18 cellular contexts compared by ENCODE assay signal in genomic region chr3:183524476-183524875, GRCh38. TPM values are rescaled to one million over a fixed set of nuclear protein-coding genes. Genes with fewer than 3 reads are reported as not detected.
DNase-seq lines count a peak whose midpoint lies in the region; ATAC-seq lines count a peak whose summit lies in the region.
"Had no signal": no experiment of that assay in that cellular context is flagged by ENCODE, and none has a peak within 500 bp of the region (broad histone marks: within the 10 kb centered on the region; RNA-seq: fewer than 3 reads in every experiment).

No MANE protein-coding gene starts in this region.

- H3K36me3 ChIP-seq in GM23248 (ENCODE audit: low read depth): no peaks in the 10 kb centered on the region

- H3K4me1 Mint-ChIP-seq in activated naive CD8-positive, alpha-beta T cell treated with anti-CD3 and anti-CD28 coated beads for 36 hours: peaks cover 37% of the 10 kb centered on the region
- peaks cover 42% of the 10 kb centered on the region for H3K4me1 Mint-ChIP-seq in memory B cell

- no peaks in the 10 kb centered on the region for H3K27me3 Mint-ChIP-seq in activated naive CD8-positive, alpha-beta T cell treated with anti-CD3 and anti-CD28 coated beads for 36 hours
- H3K27me3 Mint-ChIP-seq in memory B cell: no peaks in the 10 kb centered on the region

- H3K79me2 ChIP-seq in GM23248 (ENCODE audit: insufficient read depth): no peaks in the 10 kb centered on the region

- H3K27me3 ChIP-seq in GM23248 (replicated peaks; ENCODE audit: insufficient read depth): peaks cover 6% of the 10 kb centered on the region; the same call in 1 of the 2 replicates

- H3K27ac Mint-ChIP-seq in activated naive CD8-positive, alpha-beta T cell treated with anti-CD3 and anti-CD28 coated beads for 36 hours: peak overlapping the region; percentile 43
- H3K27ac Mint-ChIP-seq in memory B cell: peak overlapping the region; percentile 92

- H3K9ac ChIP-seq in GM23248: no peak overlapping the region

- no peaks in the 10 kb centered on the region for H4K20me1 ChIP-seq in GM23248 (ENCODE audit: insufficient read depth)

- ATAC-seq in memory B cell (ENCODE audit: low read depth) (no peak), HG03159 (IDR thresholded peaks at IDR 0.05; ENCODE audit: unreplicated experiment) (no peak)
- ATAC-seq: A549 had no signal

- H3K9me3 ChIP-seq in GM23248 (ENCODE audit: low read depth): no peaks in the 10 kb centered on the region
- H3K9me3 ChIP-seq: A549 had no signal

- in situ Hi-C loops in GM23248 (cut with MboI): no loop called here

- H3K4me2 ChIP-seq in GM23248 (ENCODE audit: unreplicated experiment): no peak overlapping the region
- H3K4me2 ChIP-seq: A549 had no signal

- H3K4me3 ChIP-seq in GM23248: no peak overlapping the region
- H3K4me3 ChIP-seq: A549 had no signal

- DNase-seq in activated effector memory CD4-positive, alpha-beta T cell treated with anti-CD3 and anti-CD28 coated beads, Interleukin-2, amount 50 U/mL, for 16 hours: peak; percentile 21
- DNase-seq in activated effector memory CD4-positive, alpha-beta T cell treated with Interleukin-2 at 50 U/mL for 16 hours: no peak
- DNase-seq in GM23248: peak; percentile 17
- no peak for DNase-seq in activated naive CD8-positive, alpha-beta T cell treated with anti-CD3 and anti-CD28 coated beads for 36 hours
- DNase-seq in memory B cell (ENCODE audit: low spot score in 2 of 2): no peak
- DNase-seq in NCI-H446 (lab: John Stamatoyannopoulos, UW): no peak
- no peak for DNase-seq in activated CD4-positive, alpha-beta T cell treated with anti-CD3 and anti-CD28 coated beads for 1 hour
- DNase-seq: C1 segment of cervical spinal cord, COR-L47, EL, NCI-H187 treated with DMSO at 0.1 percent for 48 hours, NCI-H345, NCI-H69, SHP77 treated with DMSO at 0.1 percent for 48 hours had no signal

- H2AFZ ChIP-seq in GM23248: no peak overlapping the region

- peaks cover 3% of the 10 kb centered on the region for H3K9me3 Mint-ChIP-seq in activated naive CD8-positive, alpha-beta T cell treated with anti-CD3 and anti-CD28 coated beads for 36 hours
- H3K9me3 Mint-ChIP-seq in memory B cell: no peaks in the 10 kb centered on the region

- no peaks in the 10 kb centered on the region for H3F3A ChIP-seq in GM23248 (ENCODE audit: insufficient read depth)

- no peak overlapping the region for H3K4me3 Mint-ChIP-seq in activated naive CD8-positive, alpha-beta T cell treated with anti-CD3 and anti-CD28 coated beads for 36 hours
- peak overlapping the region; percentile 39 for H3K4me3 Mint-ChIP-seq in memory B cell

- no peaks in the 10 kb centered on the region for H3K4me1 ChIP-seq in GM23248 (ENCODE audit: insufficient read depth)
- H3K4me1 ChIP-seq: A549 had no signal

- WGBS in GM23248 (ENCODE audit: low coverage in 1 of 2, low lambda C conversion rate in 2 of 2, missing lambda C conversion rate in 2 of 2), 2 experiments: 54 to 60% methylated on average over 6 of the region's 6 CpGs

- H3K36me3 Mint-ChIP-seq in activated naive CD8-positive, alpha-beta T cell treated with anti-CD3 and anti-CD28 coated beads for 36 hours: peaks cover 50% of the 10 kb centered on the region
- peaks cover 44% of the 10 kb centered on the region for H3K36me3 Mint-ChIP-seq in memory B cell

- no peaks in the 10 kb centered on the region for H3K9me2 ChIP-seq in GM23248 (ENCODE audit: insufficient read depth)

- no peak overlapping the region for H3K27ac ChIP-seq in GM23248
- H3K27ac ChIP-seq: A549, HL-60 had no signal

RNA-seq across cellular contexts. Expression of gene KLHL6, which starts 31.0 kb away (rescaled TPM):
- total RNA-seq in GM23248 (2014; rRNA removed; shearing (Covaris generic)): not detected in 2 replicates
- not detected in 2 replicates for polyA plus RNA-seq in GM23248 (2016; fragmentation: Nextera tagmentation; extraction: Ambion mirVana)
- total RNA-seq in activated naive CD8-positive, alpha-beta T cell treated with anti-CD3 and anti-CD28 coated beads for 36 hours: 10 to 100 TPM; 26.6 to 26.8 TPM
- total RNA-seq: RPMI7951 had no signal
- polyA plus RNA-seq: A549 had no signal

Comparison
In these comparisons a context has a peak if more than half of its experiments do, and no peak if none do; other contexts are left out.
1. DNase-seq: peak in activated effector memory CD4-positive, alpha-beta T cell treated with anti-CD3 and anti-CD28 coated beads, Interleukin-2, amount 50 U/mL, for 16 hours (single experiment) and GM23248 (single experiment); none in activated effector memory CD4-positive, alpha-beta T cell treated with Interleukin-2 at 50 U/mL for 16 hours (single experiment), activated naive CD8-positive, alpha-beta T cell treated with anti-CD3 and anti-CD28 coated beads for 36 hours (single experiment), memory B cell (0 of 2), NCI-H446 (0 of 2) and activated CD4-positive, alpha-beta T cell treated with anti-CD3 and anti-CD28 coated beads for 1 hour (single experiment).
2. RNA of gene KLHL6, which starts 31.0 kb away (total RNA-seq): 26.6 to 26.8 TPM in activated naive CD8-positive, alpha-beta T cell treated with anti-CD3 and anti-CD28 coated beads for 36 hours; not detected in GM23248; every median in the first group is over 10 times any median in the second.